10 cellular contexts compared by ENCODE assay signal in the genomic region with DNA sequence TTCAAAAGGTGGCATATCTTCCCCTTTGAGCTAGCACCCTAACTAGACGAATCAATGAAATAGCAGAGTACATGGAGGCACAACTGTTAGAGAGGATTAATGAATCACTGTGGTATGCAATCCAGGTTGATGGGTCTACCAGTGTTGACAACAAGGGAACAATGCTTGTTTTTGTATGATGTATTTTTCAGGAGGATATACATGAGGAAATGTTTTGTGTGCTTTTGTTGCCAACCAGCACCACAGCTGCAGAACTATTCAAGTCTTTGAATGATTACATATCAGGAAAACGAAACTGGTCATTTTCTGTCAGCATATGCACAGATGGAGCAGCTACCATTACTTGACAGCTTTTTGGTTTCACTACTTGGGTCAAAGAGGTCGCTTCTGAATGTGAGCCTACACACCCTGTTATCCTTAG.
A peak's percentile ranks its signal among the peaks of the same experiment; 100 is the strongest.
DNase-seq lines count a peak whose midpoint lies in the region; ATAC-seq lines count a peak whose summit lies in the region.
"Had no signal": no experiment of that assay in that cellular context is flagged by ENCODE, and none has a peak within 500 bp of the region (broad histone marks: within the 10 kb centered on the region; RNA-seq: fewer than 3 reads in every experiment).

No MANE protein-coding gene starts in this region.

- H3K9me3 Mint-ChIP-seq in activated T-cell treated with anti-CD3 and anti-CD28 coated beads, Interleukin-2, amount 50 U/mL, for 72 hours: peaks cover 1 to 2% of the 10 kb centered on the region in 2 donors
- H3K9me3 Mint-ChIP-seq in stimulated activated effector memory CD8-positive, alpha-beta T cell treated with anti-CD3 and anti-CD28 coated beads, Interleukin-12 subunit alpha, Interleukin-12 subunit beta, amount 100 ng/mL, for 72 hours: no peaks in the 10 kb centered on the region

- peak in 1 of 2 donors; percentile 5 for DNase-seq in activated T-cell treated with anti-CD3 and anti-CD28 coated beads, Interleukin-2, amount 50 U/mL, for 72 hours
- DNase-seq in activated T-cell treated with anti-CD3 and anti-CD28 coated beads, Interleukin-2, amount 50 U/mL, for 1 hour: no peak
- DNase-seq in RPMI8226: peak; percentile 86
- no peak for DNase-seq in stimulated activated effector memory CD8-positive, alpha-beta T cell treated with anti-CD3 and anti-CD28 coated beads, Interleukin-12 subunit alpha, Interleukin-12 subunit beta, amount 100 ng/mL, for 72 hours (ENCODE audit: low spot score in 2 of 2)
- DNase-seq in effector CD8-positive, alpha-beta T cell (lab: John Stamatoyannopoulos, UW): no peak
- DNase-seq in DMS153 (lab: John Stamatoyannopoulos, UW): no peak
- no peak for DNase-seq in NOMO-1 treated with dmso at 0.1 percent for 144 hours (lab: John Stamatoyannopoulos, UW; ENCODE audit: unreplicated experiment)
- DNase-seq: kidney glomerular epithelial cell, NCI-H2081 had no signal

- no peaks in the 10 kb centered on the region for H3K27me3 Mint-ChIP-seq in activated T-cell treated with anti-CD3 and anti-CD28 coated beads, Interleukin-2, amount 50 U/mL, for 72 hours (ENCODE audit: low read depth)

- peak; percentile 29 to 60 for ATAC-seq in activated T-cell treated with anti-CD3 and anti-CD28 coated beads, Interleukin-2, amount 50 U/mL, for 72 hours (replicated peaks in 1 of 2)
- peak; percentile 36 for ATAC-seq in GM21786 (IDR thresholded peaks at IDR 0.05; ENCODE audit: unreplicated experiment)
- peak; percentile 59 for ATAC-seq in stimulated activated effector memory CD8-positive, alpha-beta T cell treated with anti-CD3 and anti-CD28 coated beads, Interleukin-12 subunit alpha, Interleukin-12 subunit beta, amount 100 ng/mL, for 72 hours

- peak overlapping the region; percentile 55 for H3K27ac Mint-ChIP-seq in activated T-cell treated with anti-CD3 and anti-CD28 coated beads, Interleukin-2, amount 50 U/mL, for 72 hours
- no peak overlapping the region for H3K27ac Mint-ChIP-seq in stimulated activated effector memory CD8-positive, alpha-beta T cell treated with anti-CD3 and anti-CD28 coated beads, Interleukin-12 subunit alpha, Interleukin-12 subunit beta, amount 100 ng/mL, for 72 hours

- H3K4me1 Mint-ChIP-seq in activated T-cell treated with anti-CD3 and anti-CD28 coated beads, Interleukin-2, amount 50 U/mL, for 72 hours (ENCODE audit: low read depth): peaks cover 17% of the 10 kb centered on the region
- no peaks in the 10 kb centered on the region for H3K4me1 Mint-ChIP-seq in stimulated activated effector memory CD8-positive, alpha-beta T cell treated with anti-CD3 and anti-CD28 coated beads, Interleukin-12 subunit alpha, Interleukin-12 subunit beta, amount 100 ng/mL, for 72 hours

- H3K36me3 Mint-ChIP-seq in activated T-cell treated with anti-CD3 and anti-CD28 coated beads, Interleukin-2, amount 50 U/mL, for 72 hours (ENCODE audit: insufficient read depth in 2 of 2): peaks cover 0 to 2% of the 10 kb centered on the region in 2 donors
- H3K36me3 Mint-ChIP-seq in stimulated activated effector memory CD8-positive, alpha-beta T cell treated with anti-CD3 and anti-CD28 coated beads, Interleukin-12 subunit alpha, Interleukin-12 subunit beta, amount 100 ng/mL, for 72 hours: no peaks in the 10 kb centered on the region

- peak overlapping the region in 1 of 2 donors; percentile 70 for H3K4me3 Mint-ChIP-seq in activated T-cell treated with anti-CD3 and anti-CD28 coated beads, Interleukin-2, amount 50 U/mL, for 72 hours
- no peak overlapping the region for H3K4me3 Mint-ChIP-seq in stimulated activated effector memory CD8-positive, alpha-beta T cell treated with anti-CD3 and anti-CD28 coated beads, Interleukin-12 subunit alpha, Interleukin-12 subunit beta, amount 100 ng/mL, for 72 hours
